10 cellular contexts compared by ENCODE assay signal in genomic region chr9:7216004-7216821, GRCh38.
DNase-seq lines count a peak whose midpoint lies in the region; ATAC-seq and TF ChIP-seq lines count a peak whose summit lies in the region.
"Had no signal": no experiment of that assay in that cellular context is flagged by ENCODE, and none has a peak within 500 bp of the region (broad histone marks: within the 10 kb centered on the region; RNA-seq: fewer than 3 reads in every experiment).

No MANE protein-coding gene starts in this region.

- peaks cover 7 to 14% (median 9%) of the 10 kb centered on the region in 3 donors for H3K27me3 Mint-ChIP-seq in immature natural killer cell (ENCODE audit: low read depth in 3 of 3)

- H3K27me3 ChIP-seq in HL-60 (ENCODE audit: insufficient read depth, poor library complexity, severe bottlenecking): no peaks in the 10 kb centered on the region
- H3K27me3 ChIP-seq in HAP-1 (ENCODE audit: low read depth): no peaks in the 10 kb centered on the region

- H3K9me3 ChIP-seq in HAP-1: no peaks in the 10 kb centered on the region

- no peaks in the 10 kb centered on the region for H3K36me3 ChIP-seq in HAP-1 (replicated peaks)

- in situ Hi-C loops in HAP-1 (cut with MboI; ENCODE audit: low sequenced_read_pairs): no loop called here

- no peak for TF ChIP-seq CTCF in HL-60 (IDR thresholded peaks at IDR 0.05; ENCODE audit: insufficient read depth, low read length)

- peak; percentile 20 for DNase-seq in AG08395 (ENCODE audit: low spot score)
- peak; percentile 16 to 51 for DNase-seq in HL-60 (ENCODE audit: low read depth in 1 of 2, low spot score in 1 of 2)
- DNase-seq in activated T-cell treated with anti-CD3 and anti-CD28 coated beads for 48 hours (ENCODE audit: low read depth): peak; percentile 45
- DNase-seq in immature natural killer cell: peak in 2 of 3 donors; percentile 10 to 12
- DNase-seq in NCI-H2081 (lab: John Stamatoyannopoulos, UW): no peak
- no peak for DNase-seq in HAP-1 (ENCODE audit: low spot score in 2 of 2)
- DNase-seq: DMS79, occipital lobe had no signal

- H3K27ac Mint-ChIP-seq in immature natural killer cell: peak overlapping the region in 1 of 6 donors; percentile 43

- H3K4me3 ChIP-seq in HL-60 (replicated peaks; ENCODE audit: insufficient read depth, low read length): no peak overlapping the region
- H3K4me3 ChIP-seq in HAP-1: no peak overlapping the region

- peaks cover 9 to 37% (median 17%) of the 10 kb centered on the region in 6 donors for H3K9me3 Mint-ChIP-seq in immature natural killer cell

- H3K36me3 Mint-ChIP-seq in immature natural killer cell: peaks cover 5 to 17% (median 16%) of the 10 kb centered on the region in 3 donors

- H3K27ac ChIP-seq in HL-60 (replicated peaks): no peak overlapping the region

- peaks cover 17 to 24% of the 10 kb centered on the region in 2 donors for H3K4me1 Mint-ChIP-seq in immature natural killer cell

- H3K4me1 ChIP-seq in HAP-1: peaks cover 5% of the 10 kb centered on the region

- ATAC-seq in HG03139 (IDR thresholded peaks at IDR 0.05; ENCODE audit: unreplicated experiment) (no peak), HG02623 (IDR thresholded peaks at IDR 0.05; ENCODE audit: unreplicated experiment) (no peak)

- H3K4me3 Mint-ChIP-seq in immature natural killer cell: peak overlapping the region in 4 of 5 donors; percentile 22 to 64 (median 42)

Comparison
In these comparisons a context has a peak if more than half of its experiments do, and no peak if none do; other contexts are left out.
1. DNase-seq: peak in AG08395 (single experiment), HL-60 (2 of 2), activated T-cell treated with anti-CD3 and anti-CD28 coated beads for 48 hours (single experiment) and immature natural killer cell (2 of 3); none in NCI-H2081 (0 of 2) and HAP-1 (0 of 2).